ENCODE assay signal across 8 cellular contexts in the genomic region with DNA sequence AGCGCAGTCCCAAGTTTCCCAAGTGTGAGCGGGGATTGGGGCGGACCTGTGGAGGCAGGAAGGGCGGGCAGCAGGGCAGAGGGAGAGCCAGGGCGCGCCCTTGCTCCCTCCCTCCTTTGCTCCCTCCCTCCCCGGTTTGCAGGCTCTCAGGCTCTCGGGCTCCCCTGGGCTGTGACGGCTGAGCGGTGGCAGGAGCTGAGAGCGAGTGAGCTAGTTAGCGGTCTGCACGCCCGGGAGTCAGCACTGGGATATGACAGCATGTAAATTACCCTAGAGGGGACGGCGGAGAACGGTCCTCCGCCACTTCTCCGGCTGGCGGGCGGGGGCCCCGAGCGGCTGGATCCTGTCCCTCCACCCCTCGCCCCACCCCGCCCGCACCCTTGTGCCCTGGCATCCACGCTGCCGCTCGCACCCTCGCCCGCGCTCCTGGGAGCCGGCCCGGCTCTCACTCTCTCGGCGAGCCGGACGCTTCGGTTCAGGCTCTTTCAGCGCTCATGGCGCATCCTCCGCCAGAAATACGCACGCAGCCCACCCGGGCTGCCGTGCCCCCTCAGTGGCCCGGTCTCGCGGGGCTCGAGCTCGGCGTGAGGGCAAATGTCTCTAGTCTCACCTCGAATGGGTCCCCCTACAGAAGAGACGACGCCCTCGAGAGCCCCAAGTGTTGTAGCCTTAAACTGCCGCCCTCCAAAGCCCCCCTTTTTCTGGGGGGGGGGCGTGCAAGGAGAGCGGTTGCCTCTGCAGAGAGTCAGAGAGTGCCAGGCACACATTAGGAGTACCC. TPM values are rescaled to one million over a fixed set of nuclear protein-coding genes. Genes with fewer than 3 reads are reported as not detected.
DNase-seq lines count a peak whose midpoint lies in the region; ATAC-seq and TF ChIP-seq lines count a peak whose summit lies in the region.

Gene TSC22D3 (minus strand): TSS at position 54 of the 778 bp plus-strand sequence. CDS start 368 bp downstream, outside the sequence.

- peak in 3 of 4 donors; percentile 19 to 73 (median 43) for TF ChIP-seq POLR2A in upper lobe of left lung (IDR thresholded peaks at IDR 0.05)

- no peaks in the 10 kb centered on the region for H3K27me3 ChIP-seq in HAP-1 (ENCODE audit: low read depth)
- H3K27me3 ChIP-seq in upper lobe of left lung: peaks cover 0 to 4% (median 0%) of the 10 kb centered on the region in 4 donors

- H3K9me3 ChIP-seq in HAP-1 (no peaks in the 10 kb centered on the region), upper lobe of left lung (no peaks in the 10 kb centered on the region)

- ATAC-seq in upper lobe of left lung (ENCODE audit: low FRiP score in 2 of 2): peak; percentile 92 to 93

- H3K36me3 Mint-ChIP-seq in activated naive CD8-positive, alpha-beta T cell: no peaks in the 10 kb centered on the region

- in situ Hi-C loops in HAP-1 (cut with MboI; ENCODE audit: low sequenced_read_pairs): loop anchor here (5.0 to 25.0 kb wide), 3 partner anchors 114 to 789 kb away; no protein-coding TSS in a partner anchor

- peak within 1 kb of the TSS; percentile 36 for H3K4me3 ChIP-seq in HAP-1
- peak within 1 kb of the TSS; percentile 26 to 64 (median 50) for H3K4me3 ChIP-seq in upper lobe of left lung

- TF ChIP-seq EP300 in upper lobe of left lung (IDR thresholded peaks at IDR 0.05): peak in 1 of 4 donors; percentile 14

- H3K4me1 ChIP-seq in HAP-1: peaks cover 16% of the 10 kb centered on the region
- peaks cover 0 to 9% (median 3%) of the 10 kb centered on the region in 4 donors for H3K4me1 ChIP-seq in upper lobe of left lung

- no peaks in the 10 kb centered on the region for H3K27me3 Mint-ChIP-seq in activated naive CD8-positive, alpha-beta T cell

- peak within 1 kb of the TSS; percentile 88 for H3K4me3 Mint-ChIP-seq in activated naive CD8-positive, alpha-beta T cell

- no peaks in the 10 kb centered on the region for H3K36me3 ChIP-seq in HAP-1 (replicated peaks)
- no peaks in the 10 kb centered on the region for H3K36me3 ChIP-seq in upper lobe of left lung

- H3K27ac ChIP-seq in upper lobe of left lung: peak within 1 kb of the TSS; percentile 73 to 89 (median 86)

- TF ChIP-seq CTCF in upper lobe of left lung (IDR thresholded peaks at IDR 0.05): peak in 4 of 6 experiments; percentile 15 to 32 (median 30)

- WGBS in upper lobe of left lung, 2 donors: 0 to 37% methylated on average over 2 to 46 of the region's 59 CpGs

- DNase-seq in ELR (ENCODE audit: low read depth) (peak; percentile 74), HAP-1 (ENCODE audit: low spot score in 2 of 2) (peak; percentile 79 to 88), M059J (ENCODE audit: low read depth) (peak; percentile 86), SKM-1 treated with dmso at 0.1 percent for 144 hours (lab: John Stamatoyannopoulos, UW; ENCODE audit: unreplicated experiment) (peak; percentile 53), glomerular visceral epithelial cell (ENCODE audit: extremely low spot score) (peak; percentile 83), occipital lobe (lab: John Stamatoyannopoulos, UW) (peak; percentile 68), upper lobe of left lung (peak; percentile 87 to 89)

- peaks cover 19% of the 10 kb centered on the region for H3K4me1 Mint-ChIP-seq in activated naive CD8-positive, alpha-beta T cell (ENCODE audit: low read depth)

- no peaks in the 10 kb centered on the region for H3K9me3 Mint-ChIP-seq in activated naive CD8-positive, alpha-beta T cell (ENCODE audit: low read depth)

- H3K27ac Mint-ChIP-seq in activated naive CD8-positive, alpha-beta T cell: peak within 1 kb of the TSS; percentile 46

RNA-seq across cellular contexts. Expression of gene TSC22D3, which starts in this region (rescaled TPM):
- 36.8 and 44.6 TPM in 2 replicates for total RNA-seq in M059J (2014; rRNA removed; shearing (Covaris generic))
- total RNA-seq in occipital lobe (39.6 TPM), upper lobe of left lung (1,000 to 10,000 TPM in 1 of 6 donors, 100 to 1,000 TPM in 5; 309 to 1,061 (median 406) TPM)

Comparison
In these comparisons a context has a peak if more than half of its experiments do, and no peak if none do; other contexts are left out.
1. Peak in every context shown above with its lines: DNase-seq, ATAC-seq, H3K4me3 ChIP-seq and H3K27ac ChIP-seq.